Comparison of ENCODE assay signal across 8 cellular contexts in the genomic region with DNA sequence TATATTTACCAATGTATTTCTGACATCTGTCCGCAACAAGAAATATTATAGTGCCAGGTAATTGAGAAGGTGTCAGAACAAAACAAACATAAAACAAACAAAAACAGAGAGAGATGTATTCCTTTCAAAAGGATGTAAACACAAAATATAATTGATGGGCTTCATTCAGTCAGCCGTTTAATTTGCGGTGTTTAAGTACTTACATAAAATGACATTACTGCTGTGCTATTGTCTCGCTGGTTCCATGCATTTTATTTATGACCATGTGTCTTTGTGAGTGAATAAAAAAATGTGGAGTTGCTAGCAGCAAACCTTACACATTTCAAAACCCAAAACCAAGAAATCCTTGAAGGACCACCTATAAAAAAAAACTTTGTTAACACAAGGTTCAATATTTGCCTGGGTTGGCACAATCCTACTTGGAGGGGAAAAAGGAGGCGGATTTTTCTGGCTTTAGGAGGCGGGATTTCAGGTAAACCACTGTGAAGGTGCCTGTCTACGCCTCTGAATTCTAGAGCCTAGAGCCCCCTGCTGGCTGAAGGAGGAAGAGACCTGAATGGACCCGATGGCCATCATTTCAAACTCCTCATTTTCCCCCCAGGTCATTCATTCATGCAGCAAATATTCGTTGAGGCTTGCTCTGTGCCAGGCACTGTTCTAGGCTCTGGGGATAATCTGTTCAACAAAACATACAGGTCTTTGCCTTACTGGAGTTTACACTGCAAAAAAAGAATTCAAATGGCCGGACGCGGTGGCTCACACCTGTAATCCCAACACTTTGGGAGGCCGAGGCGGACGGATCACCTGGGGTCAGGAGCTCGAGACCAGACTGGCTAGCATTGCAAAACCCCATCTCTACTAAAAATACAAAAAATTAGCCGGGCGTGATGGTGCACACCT.
A peak's percentile ranks its signal among the peaks of the same experiment; 100 is the strongest.
DNase-seq lines count a peak whose midpoint lies in the region; ATAC-seq and TF ChIP-seq lines count a peak whose summit lies in the region.

No MANE protein-coding gene starts in this region.

- no peaks in the 10 kb centered on the region for H3K9me3 Mint-ChIP-seq in Caco-2 (ENCODE audit: unreplicated experiment)
- no peaks in the 10 kb centered on the region for H3K9me3 Mint-ChIP-seq in central memory CD8-positive, alpha-beta T cell

- POLR2A ChIA-PET in Caco-2 (lab: Charles Lee), result no interaction called here
- POLR2A ChIA-PET in HEK293 (lab: Yijun Ruan, JAX), result no interaction called here

- no peak overlapping the region for H3K27ac Mint-ChIP-seq in Caco-2 (ENCODE audit: unreplicated experiment)
- no peak overlapping the region for H3K27ac Mint-ChIP-seq in central memory CD8-positive, alpha-beta T cell (ENCODE audit: low read depth)

- peaks cover 7% of the 10 kb centered on the region for H3K4me1 Mint-ChIP-seq in Caco-2 (ENCODE audit: low read depth, unreplicated experiment)
- no peaks in the 10 kb centered on the region for H3K4me1 Mint-ChIP-seq in central memory CD8-positive, alpha-beta T cell

- H3K27me3 ChIP-seq in Caco-2 (replicated peaks; ENCODE audit: control insufficient read depth, insufficient read depth, low read length), result no peaks in the 10 kb centered on the region

- H3K27me3 Mint-ChIP-seq in Caco-2 (ENCODE audit: insufficient read depth, unreplicated experiment), result no peaks in the 10 kb centered on the region
- H3K27me3 Mint-ChIP-seq in central memory CD8-positive, alpha-beta T cell, result peaks cover 70% of the 10 kb centered on the region

- no peaks in the 10 kb centered on the region for H3K36me3 Mint-ChIP-seq in Caco-2 (ENCODE audit: insufficient read depth, unreplicated experiment)
- H3K36me3 Mint-ChIP-seq in central memory CD8-positive, alpha-beta T cell (ENCODE audit: insufficient read depth), result no peaks in the 10 kb centered on the region

- peak; percentile 82 to 87 for DNase-seq in Caco-2
- DNase-seq in NCI-H2171 treated with DMSO at 0.1 percent for 48 hours (lab: John Stamatoyannopoulos, UW), result peak; percentile 63
- DNase-seq in activated CD4-positive, CD25-positive, alpha-beta regulatory T cell (lab: John Stamatoyannopoulos, UW), result peak; percentile 41 to 68 (median 44)
- DNase-seq in central memory CD8-positive, alpha-beta T cell (ENCODE audit: low spot score in 2 of 2), result peak; percentile 48 to 60
- DNase-seq in lower leg skin (ENCODE audit: low spot score in 2 of 2), result peak; percentile 61 to 91
- DNase-seq in stimulated activated CD8-positive, alpha-beta memory T cell treated with anti-CD3 and anti-CD28 coated beads, Interleukin-2, amount 100 ng/mL, for 1 hour (ENCODE audit: low read depth in 2 of 2), result peak; percentile 41 to 55

- H3K4me1 ChIP-seq in Caco-2 (0 out of 2 replicates have a peak, but pooled peaks cover 7% of the 10 kb centered on the region), HEK293 (ENCODE audit: control insufficient read depth, insufficient read depth, low read length) (peaks cover 4% of the 10 kb centered on the region; the same call in 1 of the 2 replicates)

- H3K4me3 ChIP-seq in Caco-2 (ENCODE audit: low read depth, low read length) (no peak overlapping the region), HEK293 (ENCODE audit: low read depth, low read length) (no peak overlapping the region), lower leg skin (ENCODE audit: low read depth, poor library complexity, severe bottlenecking) (no peak overlapping the region)

- WGBS in lower leg skin, 2 donors, result 53 to 54% methylated on average over 18 of the region's 18 CpGs

- CTCF ChIA-PET in Caco-2 (lab: Charles Lee) (interaction anchor here (0.6 kb wide), 1 partner anchor 72 kb away, joined by 6 read pairs; no protein-coding TSS in a partner anchor), HEK293 (lab: Yijun Ruan, JAX) (interaction anchor here (0.7 to 1.5 kb wide), 8 partner anchors 11 to 295 kb away, joined by 3 to 7 read pairs (median 4); no protein-coding TSS in a partner anchor)

- TF ChIP-seq POLR2A in lower leg skin (IDR thresholded peaks at IDR 0.05), result no peak

- no TSS peak for BruUV-seq in Caco-2 (replicated peaks; lab: Mats Ljungman, UMichigan)

- peak; percentile 73 for ATAC-seq in central memory CD8-positive, alpha-beta T cell (replicated peaks; ENCODE audit: extremely low read depth, poor library complexity, severe bottlenecking)
- ATAC-seq in HG03520 (IDR thresholded peaks at IDR 0.05; ENCODE audit: unreplicated experiment), result no peak

- H3K4me3 Mint-ChIP-seq in Caco-2 (ENCODE audit: unreplicated experiment), result no peak overlapping the region
- H3K4me3 Mint-ChIP-seq in central memory CD8-positive, alpha-beta T cell, result no peak overlapping the region

- H3K9me3 ChIP-seq in Caco-2, result no peaks in the 10 kb centered on the region
- H3K9me3 ChIP-seq in HEK293 (ENCODE audit: control insufficient read depth, insufficient read depth, low read depth, low read length), result no peaks in the 10 kb centered on the region

- intact Hi-C loops in Caco-2 (cut with micrococcal nuclease; ENCODE audit: unreplicated experiment), result loop anchor here (1.0 kb wide), 2 partner anchors 65 to 169 kb away; no protein-coding TSS in a partner anchor
- intact Hi-C loops in lower leg skin (cut with DNase I; ENCODE audit: low total_unique reads), result no loop called here

- no peaks in the 10 kb centered on the region for H3K36me3 ChIP-seq in Caco-2 (ENCODE audit: control insufficient read depth, insufficient read depth, low read length)
- no peaks in the 10 kb centered on the region for H3K36me3 ChIP-seq in HEK293 (ENCODE audit: control insufficient read depth in 2 of 2, insufficient read depth in 1 of 2, low read length in 2 of 2)

- TF ChIP-seq CTCF in Caco-2 (IDR thresholded peaks at IDR 0.05; ENCODE audit: insufficient read depth in 1 of 2, low read depth in 1 of 2, low read length in 1 of 2, severe bottlenecking in 1 of 2, unreplicated experiment in 1 of 2) (peak; percentile 88 to 91), HEK293 (tag by site-specific recombination; IDR thresholded peaks at IDR 0.05) (peak; percentile 37; the same call in 1 of the 2 replicates), lower leg skin (IDR thresholded peaks at IDR 0.05) (no peak)

- H3K27ac ChIP-seq in HEK293 (ENCODE audit: extremely low read depth, low read depth, low read length), result no peak overlapping the region

TF ChIP-seq in HEK293, 187 proteins besides CTCF, POLR2A, EP300 and RAD21 (continues in another document):
- TF ChIP-seq BCL11A (tag by site-specific recombination; IDR thresholded peaks at IDR 0.05; ENCODE audit: low read depth) (peak; percentile 79), GLI4 (tag by site-specific recombination; IDR thresholded peaks at IDR 0.05) (no peak), ZNF248 (tag by site-specific recombination; IDR thresholded peaks at IDR 0.05) (no peak), ZNF169 (tag by site-specific recombination; IDR thresholded peaks at IDR 0.05) (no peak), ZNF19 (tag by site-specific recombination; IDR thresholded peaks at IDR 0.05; ENCODE audit: low read depth) (no peak), ZNF324 (tag by site-specific recombination; IDR thresholded peaks at IDR 0.05) (no peak), ZNF184 (tag by site-specific recombination; IDR thresholded peaks at IDR 0.05) (no peak), ZNF426 (tag by site-specific recombination; IDR thresholded peaks at IDR 0.05) (no peak), KLF17 (tag by site-specific recombination; IDR thresholded peaks at IDR 0.05) (no peak), FEZF1 (tag by site-specific recombination; IDR thresholded peaks at IDR 0.05) (peak; percentile 80), ZNF394 (tag by site-specific recombination; IDR thresholded peaks at IDR 0.05; ENCODE audit: borderline replicate concordance) (no peak)
- TF ChIP-seq, protein P1, sequence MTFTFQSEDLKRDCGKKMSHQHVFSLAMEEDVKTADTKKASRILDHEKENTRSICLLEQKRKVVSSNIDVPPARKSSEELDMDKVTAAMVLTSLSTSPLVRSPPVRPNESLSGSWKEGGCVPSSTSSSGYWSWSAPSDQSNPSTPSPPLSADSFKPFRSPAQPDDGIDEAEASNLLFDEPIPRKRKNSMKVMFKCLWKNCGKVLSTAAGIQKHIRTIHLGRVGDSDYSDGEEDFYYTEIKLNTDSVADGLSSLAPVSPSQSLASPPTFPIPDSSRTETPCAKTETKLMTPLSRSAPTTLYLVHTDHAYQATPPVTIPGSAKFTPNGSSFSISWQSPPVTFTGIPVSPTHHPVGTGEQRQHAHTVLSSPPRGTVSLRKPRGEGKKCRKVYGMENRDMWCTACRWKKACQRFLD (tag by site-specific recombination; IDR thresholded peaks at IDR 0.05), result no peak
- TF ChIP-seq, protein P2, sequence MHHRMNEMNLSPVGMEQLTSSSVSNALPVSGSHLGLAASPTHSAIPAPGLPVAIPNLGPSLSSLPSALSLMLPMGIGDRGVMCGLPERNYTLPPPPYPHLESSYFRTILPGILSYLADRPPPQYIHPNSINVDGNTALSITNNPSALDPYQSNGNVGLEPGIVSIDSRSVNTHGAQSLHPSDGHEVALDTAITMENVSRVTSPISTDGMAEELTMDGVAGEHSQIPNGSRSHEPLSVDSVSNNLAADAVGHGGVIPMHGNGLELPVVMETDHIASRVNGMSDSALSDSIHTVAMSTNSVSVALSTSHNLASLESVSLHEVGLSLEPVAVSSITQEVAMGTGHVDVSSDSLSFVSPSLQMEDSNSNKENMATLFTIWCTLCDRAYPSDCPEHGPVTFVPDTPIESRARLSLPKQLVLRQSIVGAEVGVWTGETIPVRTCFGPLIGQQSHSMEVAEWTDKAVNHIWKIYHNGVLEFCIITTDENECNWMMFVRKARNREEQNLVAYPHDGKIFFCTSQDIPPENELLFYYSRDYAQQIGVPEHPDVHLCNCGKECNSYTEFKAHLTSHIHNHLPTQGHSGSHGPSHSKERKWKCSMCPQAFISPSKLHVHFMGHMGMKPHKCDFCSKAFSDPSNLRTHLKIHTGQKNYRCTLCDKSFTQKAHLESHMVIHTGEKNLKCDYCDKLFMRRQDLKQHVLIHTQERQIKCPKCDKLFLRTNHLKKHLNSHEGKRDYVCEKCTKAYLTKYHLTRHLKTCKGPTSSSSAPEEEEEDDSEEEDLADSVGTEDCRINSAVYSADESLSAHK (tag by site-specific recombination; IDR thresholded peaks at IDR 0.05), result peak; percentile 80; the same call in 1 of the 2 replicates

Comparison
In these comparisons a context has a peak if more than half of its experiments do, and no peak if none do; other contexts are left out.
1. CTCF ChIP-seq: peak in Caco-2 (2 of 2) and HEK293 (single experiment); none in lower leg skin (0 of 3).
2. Peak in every context shown above with its lines, with median percentiles within 50 percentile points of each other: DNase-seq.